ENCODE assay signal across 9 cellular contexts in genomic region chr4:138576684-138577083, GRCh38.
DNase-seq lines count a peak whose midpoint lies in the region; ATAC-seq and TF ChIP-seq lines count a peak whose summit lies in the region.
"Had no signal": no experiment of that assay in that cellular context is flagged by ENCODE, and none has a peak within 500 bp of the region (broad histone marks: within the 10 kb centered on the region; RNA-seq: fewer than 3 reads in every experiment).

No MANE protein-coding gene starts in this region.

- no peaks in the 10 kb centered on the region for H3K27me3 Mint-ChIP-seq in activated CD8-positive, alpha-beta T cell treated with anti-CD3 and anti-CD28 coated beads, Interleukin-2, amount 10 ng/mL, durations not matched to agents 7 days and 5 days (ENCODE audit: low read depth)
- no peaks in the 10 kb centered on the region for H3K27me3 Mint-ChIP-seq in naive thymus-derived CD4-positive, alpha-beta T cell
- H3K27me3 Mint-ChIP-seq: activated CD4-positive, alpha-beta memory T cell treated with anti-CD3 and anti-CD28 coated beads, Interleukin-2, amount 10 ng/mL, durations not matched to agents 7 days and 5 days had no signal

- intact Hi-C loops in naive thymus-derived CD4-positive, alpha-beta T cell (cut with micrococcal nuclease): no loop called here

- H3K27ac Mint-ChIP-seq in activated CD8-positive, alpha-beta T cell treated with anti-CD3 and anti-CD28 coated beads, Interleukin-2, amount 10 ng/mL, durations not matched to agents 7 days and 5 days: no peak overlapping the region
- no peak overlapping the region for H3K27ac Mint-ChIP-seq in naive thymus-derived CD4-positive, alpha-beta T cell
- no peak overlapping the region for H3K27ac Mint-ChIP-seq in stimulated activated effector memory CD8-positive, alpha-beta T cell treated with anti-CD3 and anti-CD28 coated beads, Interleukin-12 subunit alpha, Interleukin-12 subunit beta, amount 100 ng/mL, for 72 hours
- H3K27ac Mint-ChIP-seq: activated CD4-positive, alpha-beta memory T cell treated with anti-CD3 and anti-CD28 coated beads, Interleukin-2, amount 10 ng/mL, durations not matched to agents 7 days and 5 days had no signal

- CTCF ChIA-PET in activated CD8-positive, alpha-beta T cell treated with anti-CD3 and anti-CD28 coated beads, Interleukin-2, amount 10 ng/mL, durations not matched to agents 7 days and 5 days (lab: Charles Lee): no interaction called here
- CTCF ChIA-PET in naive thymus-derived CD4-positive, alpha-beta T cell (lab: Charles Lee): no interaction called here

- H3K36me3 ChIP-seq in naive thymus-derived CD4-positive, alpha-beta T cell (ENCODE audit: control insufficient read depth in 2 of 3, insufficient read depth in 3 of 3, low read length in 3 of 3): no peaks in the 10 kb centered on the region
- H3K36me3 ChIP-seq in suprapubic skin: no peaks in the 10 kb centered on the region

- TF ChIP-seq CTCF in 22Rv1 (IDR thresholded peaks at IDR 0.05): peak; percentile 79
- peak; percentile 52 for TF ChIP-seq CTCF in GM12873 (IDR thresholded peaks at IDR 0.05; ENCODE audit: insufficient read depth, low read depth, low read length, missing control alignments)
- TF ChIP-seq CTCF in epithelial cell of proximal tubule (conservative IDR thresholded peaks at IDR 0.05; ENCODE audit: low read depth, low read length): peak; percentile 53
- TF ChIP-seq CTCF in suprapubic skin (IDR thresholded peaks at IDR 0.05): no peak

- H3K36me3 Mint-ChIP-seq in activated CD8-positive, alpha-beta T cell treated with anti-CD3 and anti-CD28 coated beads, Interleukin-2, amount 10 ng/mL, durations not matched to agents 7 days and 5 days (ENCODE audit: low read depth): no peaks in the 10 kb centered on the region
- H3K36me3 Mint-ChIP-seq in naive thymus-derived CD4-positive, alpha-beta T cell: peaks cover 0 to 7% (median 0%) of the 10 kb centered on the region in 5 donors
- no peaks in the 10 kb centered on the region for H3K36me3 Mint-ChIP-seq in stimulated activated effector memory CD8-positive, alpha-beta T cell treated with anti-CD3 and anti-CD28 coated beads, Interleukin-12 subunit alpha, Interleukin-12 subunit beta, amount 100 ng/mL, for 72 hours

- no peak for ATAC-seq in activated CD8-positive, alpha-beta T cell treated with anti-CD3 and anti-CD28 coated beads, Interleukin-2, amount 10 ng/mL, durations not matched to agents 7 days and 5 days
- no peak for ATAC-seq in naive thymus-derived CD4-positive, alpha-beta T cell
- no peak for ATAC-seq in stimulated activated effector memory CD8-positive, alpha-beta T cell treated with anti-CD3 and anti-CD28 coated beads, Interleukin-12 subunit alpha, Interleukin-12 subunit beta, amount 100 ng/mL, for 72 hours

- H3K9me3 Mint-ChIP-seq in activated CD8-positive, alpha-beta T cell treated with anti-CD3 and anti-CD28 coated beads, Interleukin-2, amount 10 ng/mL, durations not matched to agents 7 days and 5 days (ENCODE audit: insufficient read depth): no peaks in the 10 kb centered on the region
- H3K9me3 Mint-ChIP-seq in naive thymus-derived CD4-positive, alpha-beta T cell: peaks cover 10 to 51% (median 16%) of the 10 kb centered on the region in 11 donors
- H3K9me3 Mint-ChIP-seq in stimulated activated effector memory CD8-positive, alpha-beta T cell treated with anti-CD3 and anti-CD28 coated beads, Interleukin-12 subunit alpha, Interleukin-12 subunit beta, amount 100 ng/mL, for 72 hours: peaks cover 15% of the 10 kb centered on the region

- H3K27ac ChIP-seq in 22Rv1: no peak overlapping the region
- no peak overlapping the region for H3K27ac ChIP-seq in naive thymus-derived CD4-positive, alpha-beta T cell (ENCODE audit: low read depth, low read length)
- no peak overlapping the region for H3K27ac ChIP-seq in suprapubic skin

- peak; percentile 65 for DNase-seq in NCI-H69 (lab: John Stamatoyannopoulos, UW)
- no peak for DNase-seq in epithelial cell of proximal tubule (ENCODE audit: low read depth)
- DNase-seq in activated CD8-positive, alpha-beta T cell treated with anti-CD3 and anti-CD28 coated beads, Interleukin-2, amount 10 ng/mL, durations not matched to agents 7 days and 5 days: no peak
- no peak for DNase-seq in naive thymus-derived CD4-positive, alpha-beta T cell
- DNase-seq in suprapubic skin (ENCODE audit: low spot score in 2 of 2): no peak
- DNase-seq in stimulated activated effector memory CD8-positive, alpha-beta T cell treated with anti-CD3 and anti-CD28 coated beads, Interleukin-12 subunit alpha, Interleukin-12 subunit beta, amount 100 ng/mL, for 72 hours (ENCODE audit: low spot score in 2 of 2): no peak
- DNase-seq: activated CD4-positive, alpha-beta memory T cell treated with anti-CD3 and anti-CD28 coated beads, Interleukin-2, amount 10 ng/mL, durations not matched to agents 7 days and 5 days had no signal

- POLR2A ChIA-PET in activated CD8-positive, alpha-beta T cell treated with anti-CD3 and anti-CD28 coated beads, Interleukin-2, amount 10 ng/mL, durations not matched to agents 7 days and 5 days (lab: Charles Lee): no interaction called here
- POLR2A ChIA-PET in naive thymus-derived CD4-positive, alpha-beta T cell (lab: Charles Lee): no interaction called here

- H3K27me3 ChIP-seq in naive thymus-derived CD4-positive, alpha-beta T cell (ENCODE audit: control insufficient read depth in 2 of 2, insufficient read depth in 2 of 2, low read length in 2 of 2): no peaks in the 10 kb centered on the region
- H3K27me3 ChIP-seq in suprapubic skin: no peaks in the 10 kb centered on the region

- TF ChIP-seq EP300 in suprapubic skin (IDR thresholded peaks at IDR 0.05): no peak

- peaks cover 0 to 14% (median 0%) of the 10 kb centered on the region in 3 experiments for H3K9me3 ChIP-seq in naive thymus-derived CD4-positive, alpha-beta T cell (ENCODE audit: control insufficient read depth in 2 of 3, low read length in 3 of 3)
- peaks cover 17% of the 10 kb centered on the region for H3K9me3 ChIP-seq in suprapubic skin

- no peaks in the 10 kb centered on the region for H3K4me1 ChIP-seq in naive thymus-derived CD4-positive, alpha-beta T cell (ENCODE audit: control insufficient read depth in 2 of 2, insufficient read depth in 2 of 2, low read length in 2 of 2)
- no peaks in the 10 kb centered on the region for H3K4me1 ChIP-seq in suprapubic skin

- no peak for TF ChIP-seq POLR2A in suprapubic skin (IDR thresholded peaks at IDR 0.05)

- H3K4me1 Mint-ChIP-seq in activated CD8-positive, alpha-beta T cell treated with anti-CD3 and anti-CD28 coated beads, Interleukin-2, amount 10 ng/mL, durations not matched to agents 7 days and 5 days (ENCODE audit: low read depth): no peaks in the 10 kb centered on the region
- no peaks in the 10 kb centered on the region for H3K4me1 Mint-ChIP-seq in naive thymus-derived CD4-positive, alpha-beta T cell
- H3K4me1 Mint-ChIP-seq in stimulated activated effector memory CD8-positive, alpha-beta T cell treated with anti-CD3 and anti-CD28 coated beads, Interleukin-12 subunit alpha, Interleukin-12 subunit beta, amount 100 ng/mL, for 72 hours: no peaks in the 10 kb centered on the region
- H3K4me1 Mint-ChIP-seq: activated CD4-positive, alpha-beta memory T cell treated with anti-CD3 and anti-CD28 coated beads, Interleukin-2, amount 10 ng/mL, durations not matched to agents 7 days and 5 days had no signal

- no peak overlapping the region for H3K4me3 ChIP-seq in epithelial cell of proximal tubule (ENCODE audit: low read depth, low read length)
- no peak overlapping the region for H3K4me3 ChIP-seq in naive thymus-derived CD4-positive, alpha-beta T cell (ENCODE audit: low read length)
- no peak overlapping the region for H3K4me3 ChIP-seq in suprapubic skin

- H3K4me3 Mint-ChIP-seq in activated CD8-positive, alpha-beta T cell treated with anti-CD3 and anti-CD28 coated beads, Interleukin-2, amount 10 ng/mL, durations not matched to agents 7 days and 5 days: no peak overlapping the region
- no peak overlapping the region for H3K4me3 Mint-ChIP-seq in naive thymus-derived CD4-positive, alpha-beta T cell
- no peak overlapping the region for H3K4me3 Mint-ChIP-seq in stimulated activated effector memory CD8-positive, alpha-beta T cell treated with anti-CD3 and anti-CD28 coated beads, Interleukin-12 subunit alpha, Interleukin-12 subunit beta, amount 100 ng/mL, for 72 hours
- H3K4me3 Mint-ChIP-seq: activated CD4-positive, alpha-beta memory T cell treated with anti-CD3 and anti-CD28 coated beads, Interleukin-2, amount 10 ng/mL, durations not matched to agents 7 days and 5 days had no signal

- 69% methylated on average over 3 of the region's 3 CpGs for WGBS in suprapubic skin

Comparison
In these comparisons a context has a peak if more than half of its experiments do, and no peak if none do; other contexts are left out.
1. CTCF ChIP-seq: peak in 22Rv1 (single experiment), GM12873 (single experiment) and epithelial cell of proximal tubule (single experiment); none in suprapubic skin (0 of 2).